Comparison of ENCODE assay signal across 17 cellular contexts in genomic region chr18:75053028-75053624, GRCh38.
"Had no signal": no experiment of that assay in that cellular context is flagged by ENCODE, and none has a peak within 500 bp of the region (broad histone marks: within the 10 kb centered on the region; RNA-seq: fewer than 3 reads in every experiment).

No MANE protein-coding gene starts in this region.

- H3K36me3 Mint-ChIP-seq: activated naive CD4-positive, alpha-beta T cell treated with anti-CD3 and anti-CD28 coated beads, Interleukin-2, amount 10 ng/mL, durations not matched to agents 7 days and 5 days had no signal

- H3K27ac ChIP-seq: suprapubic skin had no signal

- H3K27me3 ChIP-seq: suprapubic skin had no signal

- H3K4me1 Mint-ChIP-seq: activated B cell treated with CpG ODN at 0.5 μM for 24 hours had no signal

- H3K4me3 Mint-ChIP-seq: activated B cell treated with CpG ODN at 0.5 μM for 24 hours; activated CD4-positive, alpha-beta memory T cell treated with anti-CD3 and anti-CD28 coated beads, Interleukin-2, amount 10 ng/mL, durations not matched to agents 7 days and 5 days; activated naive CD4-positive, alpha-beta T cell treated with anti-CD3 and anti-CD28 coated beads, Interleukin-2, amount 10 ng/mL, durations not matched to agents 7 days and 5 days; activated T-cell treated with anti-CD3 and anti-CD28 coated beads, Interleukin-2, amount 50 U/mL, for 24 hours; effector memory CD8-positive, alpha-beta T cell; mesothelial cell of epicardium; nephron; stimulated activated naive CD8-positive, alpha-beta T cell treated with anti-CD3 and anti-CD28 coated beads, Interleukin-15, Interleukin-2, amounts not matched to agents 100 ng/mL and 50 ng/mL, for 24 hours had no signal

- H3K4me3 ChIP-seq: suprapubic skin had no signal

- H3K27me3 Mint-ChIP-seq: activated B cell treated with CpG ODN at 0.5 μM for 24 hours; activated CD4-positive, alpha-beta memory T cell treated with anti-CD3 and anti-CD28 coated beads, Interleukin-2, amount 10 ng/mL, durations not matched to agents 7 days and 5 days; activated naive CD4-positive, alpha-beta T cell treated with anti-CD3 and anti-CD28 coated beads, Interleukin-2, amount 10 ng/mL, durations not matched to agents 7 days and 5 days; activated T-cell treated with anti-CD3 and anti-CD28 coated beads, Interleukin-2, amount 50 U/mL, for 24 hours; effector memory CD8-positive, alpha-beta T cell; stimulated activated naive CD8-positive, alpha-beta T cell treated with anti-CD3 and anti-CD28 coated beads, Interleukin-15, Interleukin-2, amounts not matched to agents 100 ng/mL and 50 ng/mL, for 24 hours had no signal

- DNase-seq: activated B cell treated with CpG ODN at 0.5 μM for 24 hours; activated CD4-positive, alpha-beta memory T cell treated with anti-CD3 and anti-CD28 coated beads, Interleukin-2, amount 10 ng/mL, durations not matched to agents 7 days and 5 days; activated CD4-positive, alpha-beta T cell treated with anti-CD3 and anti-CD28 coated beads for 4 hours; activated naive CD4-positive, alpha-beta T cell treated with anti-CD3 and anti-CD28 coated beads, Interleukin-2, amount 10 ng/mL, durations not matched to agents 7 days and 5 days; activated T-cell treated with anti-CD3 and anti-CD28 coated beads, Interleukin-2, amount 50 U/mL, for 24 hours; effector memory CD8-positive, alpha-beta T cell; foreskin fibroblast; glutamatergic neuron; nucleus accumbens; retina; T-helper 1 cell; T-helper 9 cell; trophoblast cell had no signal

- H3K9me3 Mint-ChIP-seq: activated B cell treated with CpG ODN at 0.5 μM for 24 hours; activated CD4-positive, alpha-beta memory T cell treated with anti-CD3 and anti-CD28 coated beads, Interleukin-2, amount 10 ng/mL, durations not matched to agents 7 days and 5 days; activated naive CD4-positive, alpha-beta T cell treated with anti-CD3 and anti-CD28 coated beads, Interleukin-2, amount 10 ng/mL, durations not matched to agents 7 days and 5 days; activated T-cell treated with anti-CD3 and anti-CD28 coated beads, Interleukin-2, amount 50 U/mL, for 24 hours; effector memory CD8-positive, alpha-beta T cell; mesothelial cell of epicardium; nephron; stimulated activated naive CD8-positive, alpha-beta T cell treated with anti-CD3 and anti-CD28 coated beads, Interleukin-15, Interleukin-2, amounts not matched to agents 100 ng/mL and 50 ng/mL, for 24 hours had no signal

- H3K27ac Mint-ChIP-seq: activated B cell treated with CpG ODN at 0.5 μM for 24 hours; activated CD4-positive, alpha-beta memory T cell treated with anti-CD3 and anti-CD28 coated beads, Interleukin-2, amount 10 ng/mL, durations not matched to agents 7 days and 5 days; activated naive CD4-positive, alpha-beta T cell treated with anti-CD3 and anti-CD28 coated beads, Interleukin-2, amount 10 ng/mL, durations not matched to agents 7 days and 5 days; activated T-cell treated with anti-CD3 and anti-CD28 coated beads, Interleukin-2, amount 50 U/mL, for 24 hours; effector memory CD8-positive, alpha-beta T cell; mesothelial cell of epicardium; nephron; stimulated activated naive CD8-positive, alpha-beta T cell treated with anti-CD3 and anti-CD28 coated beads, Interleukin-15, Interleukin-2, amounts not matched to agents 100 ng/mL and 50 ng/mL, for 24 hours had no signal

- H3K9me3 ChIP-seq: suprapubic skin had no signal

- H3K36me3 ChIP-seq: suprapubic skin had no signal

- ATAC-seq: effector memory CD8-positive, alpha-beta T cell had no signal

- H3K4me1 ChIP-seq: suprapubic skin had no signal
